In genomic region chr12:31517994-31518393, GRCh38 we compare ENCODE assay signal across 9 cellular contexts.
A peak's percentile ranks its signal among the peaks of the same experiment; 100 is the strongest.
DNase-seq lines count a peak whose midpoint lies in the region; ATAC-seq and TF ChIP-seq lines count a peak whose summit lies in the region.
"Had no signal": no experiment of that assay in that cellular context is flagged by ENCODE, and none has a peak within 500 bp of the region (broad histone marks: within the 10 kb centered on the region; RNA-seq: fewer than 3 reads in every experiment).

No MANE protein-coding gene starts in this region.

- H3K9me3 ChIP-seq in adipocyte (ENCODE audit: control insufficient read depth, low read length) (no peaks in the 10 kb centered on the region), iPS-20b (ENCODE audit: insufficient read depth, low read depth, low read length) (no peaks in the 10 kb centered on the region)
- H3K9me3 ChIP-seq: adrenal gland had no signal

- peak; percentile 15 for DNase-seq in AG10803 (ENCODE audit: low read depth)
- peak; percentile 35 for DNase-seq in HS-27A (ENCODE audit: low read depth)
- DNase-seq in adipocyte (ENCODE audit: low read depth), result peak; percentile 47
- DNase-seq in stimulated activated CD4-positive, alpha-beta T cell treated with anti-CD3 and anti-CD28 coated beads, Interleukin-12 subunit alpha, Interleukin-12 subunit beta, amount 100 ng/mL, for 4 hours, result no peak
- no peak for DNase-seq in GM10266 (ENCODE audit: extremely low spot score)
- no peak for DNase-seq in DMS153 (lab: John Stamatoyannopoulos, UW)

- H3K27me3 ChIP-seq in adipocyte (replicated peaks; ENCODE audit: control insufficient read depth, insufficient read depth, low read length), result no peaks in the 10 kb centered on the region
- no peaks in the 10 kb centered on the region for H3K27me3 ChIP-seq in iPS-20b (ENCODE audit: insufficient read depth, low read length)
- H3K27me3 ChIP-seq: adrenal gland had no signal

- H3K4me3 ChIP-seq in AG10803 (ENCODE audit: low read length) (no peak overlapping the region), adipocyte (ENCODE audit: low read length) (no peak overlapping the region), iPS-20b (ENCODE audit: low read length) (peak overlapping the region; percentile 20; the same call in 1 of the 2 replicates)
- H3K4me3 ChIP-seq: adrenal gland had no signal

- ATAC-seq in GM21367 (IDR thresholded peaks at IDR 0.05; ENCODE audit: unreplicated experiment), result no peak

- H3K36me3 ChIP-seq in adipocyte (ENCODE audit: control insufficient read depth, insufficient read depth, low read length, severe bottlenecking) (no peaks in the 10 kb centered on the region), iPS-20b (ENCODE audit: insufficient read depth, low read depth, low read length) (no peaks in the 10 kb centered on the region)
- H3K36me3 ChIP-seq: adrenal gland had no signal

- TF ChIP-seq CTCF in AG10803 (conservative IDR thresholded peaks at IDR 0.05; ENCODE audit: low read length) (no peak), GM10266 (IDR thresholded peaks at IDR 0.05; ENCODE audit: control insufficient read depth, insufficient read depth, low read depth, missing control alignments) (no peak)

- H3K4me1 ChIP-seq in adipocyte (ENCODE audit: control insufficient read depth, insufficient read depth, low read length), result peaks cover 27% of the 10 kb centered on the region
- H3K4me1 ChIP-seq in iPS-20b (ENCODE audit: insufficient read depth, low read length), result peaks cover 53% of the 10 kb centered on the region

- H3K27ac ChIP-seq in iPS-20b (ENCODE audit: low read length), result peak overlapping the region; percentile 86

- H3K9ac ChIP-seq in adipocyte (ENCODE audit: low read length), result peak overlapping the region; percentile 26
- peak overlapping the region; percentile 74; the same call in 1 of the 2 replicates for H3K9ac ChIP-seq in iPS-20b (ENCODE audit: low read depth, low read length)

Comparison
In these comparisons a context has a peak if more than half of its experiments do, and no peak if none do; other contexts are left out.
1. DNase-seq: peak in AG10803 (single experiment), HS-27A (single experiment) and adipocyte (single experiment); none in stimulated activated CD4-positive, alpha-beta T cell treated with anti-CD3 and anti-CD28 coated beads, Interleukin-12 subunit alpha, Interleukin-12 subunit beta, amount 100 ng/mL, for 4 hours (single experiment), GM10266 (single experiment) and DMS153 (single experiment).